In genomic region chr2:64324746-64325410, GRCh38 we compare ENCODE assay signal across 24 cellular contexts.
A peak's percentile ranks its signal among the peaks of the same experiment; 100 is the strongest.
DNase-seq lines count a peak whose midpoint lies in the region; ATAC-seq and TF ChIP-seq lines count a peak whose summit lies in the region.
"Had no signal": no experiment of that assay in that cellular context is flagged by ENCODE, and none has a peak within 500 bp of the region (broad histone marks: within the 10 kb centered on the region; RNA-seq: fewer than 3 reads in every experiment).

No MANE protein-coding gene starts in this region.

- DNase-seq in activated naive CD4-positive, alpha-beta T cell treated with anti-CD3 and anti-CD28 coated beads, Interleukin-2, amount 10 ng/mL, durations not matched to agents 7 days and 5 days = no peak
- no peak for DNase-seq in activated naive CD4-positive, alpha-beta T cell treated with Interleukin-2 at 50 U/mL for 16 hours
- DNase-seq in stimulated activated effector memory CD8-positive, alpha-beta T cell treated with anti-CD3 and anti-CD28 coated beads, Interleukin-12 subunit alpha, Interleukin-12 subunit beta, amount 100 ng/mL, for 72 hours (ENCODE audit: low spot score in 2 of 2) = peak in 1 of 2 donors; percentile 38
- no peak for DNase-seq in NCI-H69 (lab: John Stamatoyannopoulos, UW)
- no peak for DNase-seq in mesenchymal stem cell
- DNase-seq: activated effector memory CD4-positive, alpha-beta T cell treated with anti-CD3 and anti-CD28 coated beads, Interleukin-2, amount 50 U/mL, for 16 hours; aorta; DMS79 treated with DMSO at 0.1 percent for 48 hours; KBM-7; kidney; lower lobe of right lung; NCI-H187; NCI-H2227 treated with DMSO at 0.1 percent for 48 hours; occipital lobe; SJCRH30; stimulated activated naive CD4-positive, alpha-beta T cell treated with Interleukin-2 at 50 U/mL for 16 hours; thyroid gland had no signal

- H3K4me1 Mint-ChIP-seq in activated naive CD4-positive, alpha-beta T cell treated with anti-CD3 and anti-CD28 coated beads, Interleukin-2, amount 10 ng/mL, durations not matched to agents 7 days and 5 days = peaks cover 53% of the 10 kb centered on the region
- peaks cover 19% of the 10 kb centered on the region for H3K4me1 Mint-ChIP-seq in activated T-helper 17 cell treated with anti-CD3 and anti-CD28 coated beads, Interleukin-2, amount 50 U/mL, for 72 hours
- peaks cover 56% of the 10 kb centered on the region for H3K4me1 Mint-ChIP-seq in stimulated activated effector memory CD8-positive, alpha-beta T cell treated with anti-CD3 and anti-CD28 coated beads, Interleukin-12 subunit alpha, Interleukin-12 subunit beta, amount 100 ng/mL, for 72 hours

- H3K9ac ChIP-seq in KMS-11 = no peak overlapping the region
- H3K9ac ChIP-seq in mesenchymal stem cell (ENCODE audit: low read length) = no peak overlapping the region

- H3K14ac ChIP-seq in mesenchymal stem cell (ENCODE audit: low read length in 2 of 2) = no peak overlapping the region

- H2AFZ ChIP-seq in KMS-11 (ENCODE audit: low read depth) (no peak overlapping the region), mesenchymal stem cell (ENCODE audit: low read depth, low read length) (no peak overlapping the region)

- H3K36me3 ChIP-seq in KMS-11 (ENCODE audit: insufficient read depth) = no peaks in the 10 kb centered on the region
- H3K36me3 ChIP-seq in mesenchymal stem cell (ENCODE audit: control insufficient read depth in 1 of 2, insufficient read depth in 2 of 2, low read depth in 1 of 2, low read length in 2 of 2) = no peaks in the 10 kb centered on the region
- H3K36me3 ChIP-seq: lower lobe of right lung, SJCRH30, thyroid gland had no signal

- no peak overlapping the region for H2AK5ac ChIP-seq in mesenchymal stem cell (ENCODE audit: low read length, severe bottlenecking)

- H3K4me3 ChIP-seq in KMS-11 (IDR thresholded peaks at IDR 0.05; ENCODE audit: insufficient read depth, low read depth, low read length) = no peak overlapping the region
- H3K4me3 ChIP-seq in mesenchymal stem cell (ENCODE audit: insufficient read depth in 1 of 2, low read depth in 1 of 2, low read length in 2 of 2) = no peak overlapping the region
- H3K4me3 ChIP-seq: lower lobe of right lung, SJCRH30, skin epidermis, thyroid gland had no signal

- no peak overlapping the region for H2BK12ac ChIP-seq in mesenchymal stem cell (ENCODE audit: low read length in 2 of 2)

- no peak overlapping the region for H2BK15ac ChIP-seq in mesenchymal stem cell (ENCODE audit: low read depth, poor library complexity, severe bottlenecking)

- no peak overlapping the region for H4K91ac ChIP-seq in mesenchymal stem cell (ENCODE audit: low read length)

- WGBS in mesenchymal stem cell = 81% methylated on average over 8 of the region's 10 CpGs

- H3K27me3 ChIP-seq in KMS-11 (ENCODE audit: insufficient read depth, low read depth) (peaks cover 5% of the 10 kb centered on the region; the same call in 1 of the 2 replicates), mesenchymal stem cell (ENCODE audit: control insufficient read depth in 1 of 2, insufficient read depth in 1 of 2, low read length in 2 of 2) (peaks cover 11 to 16% of the 10 kb centered on the region in 2 experiments)
- H3K27me3 ChIP-seq: SJCRH30, thyroid gland had no signal

- no peak for ATAC-seq in activated T-helper 17 cell treated with anti-CD3 and anti-CD28 coated beads, Interleukin-2, amount 50 U/mL, for 72 hours (replicated peaks)
- no peak for ATAC-seq in stimulated activated effector memory CD8-positive, alpha-beta T cell treated with anti-CD3 and anti-CD28 coated beads, Interleukin-12 subunit alpha, Interleukin-12 subunit beta, amount 100 ng/mL, for 72 hours
- ATAC-seq in GM18511 (IDR thresholded peaks at IDR 0.05; ENCODE audit: unreplicated experiment) = no peak
- ATAC-seq: lower lobe of right lung, WTC11 had no signal

- no peaks in the 10 kb centered on the region for H3K36me3 Mint-ChIP-seq in activated naive CD4-positive, alpha-beta T cell treated with anti-CD3 and anti-CD28 coated beads, Interleukin-2, amount 10 ng/mL, durations not matched to agents 7 days and 5 days
- peaks cover 6% of the 10 kb centered on the region for H3K36me3 Mint-ChIP-seq in activated T-helper 17 cell treated with anti-CD3 and anti-CD28 coated beads, Interleukin-2, amount 50 U/mL, for 72 hours (ENCODE audit: low read depth)
- peaks cover 9% of the 10 kb centered on the region for H3K36me3 Mint-ChIP-seq in stimulated activated effector memory CD8-positive, alpha-beta T cell treated with anti-CD3 and anti-CD28 coated beads, Interleukin-12 subunit alpha, Interleukin-12 subunit beta, amount 100 ng/mL, for 72 hours

- H3K4ac ChIP-seq in mesenchymal stem cell (ENCODE audit: low read depth in 1 of 2, low read length in 2 of 2) = no peak overlapping the region

- peaks cover 5% of the 10 kb centered on the region for H3K9me3 ChIP-seq in mesenchymal stem cell (ENCODE audit: control insufficient read depth, low read length)
- H3K9me3 ChIP-seq: lower lobe of right lung, SJCRH30, thyroid gland had no signal

- H3K4me3 Mint-ChIP-seq in activated naive CD4-positive, alpha-beta T cell treated with anti-CD3 and anti-CD28 coated beads, Interleukin-2, amount 10 ng/mL, durations not matched to agents 7 days and 5 days = no peak overlapping the region
- H3K4me3 Mint-ChIP-seq in activated T-helper 17 cell treated with anti-CD3 and anti-CD28 coated beads, Interleukin-2, amount 50 U/mL, for 72 hours = peak overlapping the region; percentile 78
- no peak overlapping the region for H3K4me3 Mint-ChIP-seq in stimulated activated effector memory CD8-positive, alpha-beta T cell treated with anti-CD3 and anti-CD28 coated beads, Interleukin-12 subunit alpha, Interleukin-12 subunit beta, amount 100 ng/mL, for 72 hours
- H3K4me3 Mint-ChIP-seq: dendritic cell treated with granulocyte-macrophage colony-stimulating factor and Interleukin-4, amounts not matched to agents 40 ng/mL and 50 ng/mL, for 4 days; HFFc6; WTC11 had no signal

- no peak overlapping the region for H3K23ac ChIP-seq in mesenchymal stem cell (ENCODE audit: low read length in 2 of 2)

- H3K27me3 Mint-ChIP-seq in activated naive CD4-positive, alpha-beta T cell treated with anti-CD3 and anti-CD28 coated beads, Interleukin-2, amount 10 ng/mL, durations not matched to agents 7 days and 5 days = peaks cover 54% of the 10 kb centered on the region
- no peaks in the 10 kb centered on the region for H3K27me3 Mint-ChIP-seq in activated T-helper 17 cell treated with anti-CD3 and anti-CD28 coated beads, Interleukin-2, amount 50 U/mL, for 72 hours

- CTCF ChIA-PET in activated naive CD4-positive, alpha-beta T cell treated with anti-CD3 and anti-CD28 coated beads, Interleukin-2, amount 10 ng/mL, durations not matched to agents 7 days and 5 days (lab: Charles Lee) = interaction anchor here (1.4 to 7.4 kb wide), 3 partner anchors 102 to 289 kb away, joined by 4 to 180 read pairs (median 5); no protein-coding TSS in a partner anchor

- H3K4me2 ChIP-seq in KMS-11 (peak overlapping the region; percentile 45; the same call in 1 of the 2 replicates), mesenchymal stem cell (ENCODE audit: low read length, poor library complexity, severe bottlenecking) (no peak overlapping the region)

- no peak overlapping the region for H4K8ac ChIP-seq in mesenchymal stem cell (ENCODE audit: low read length)

- H3K79me2 ChIP-seq in KMS-11 (ENCODE audit: insufficient read depth, low read depth) = no peaks in the 10 kb centered on the region

- H3K18ac ChIP-seq in mesenchymal stem cell (ENCODE audit: low read depth in 1 of 2, low read length in 2 of 2) = no peak overlapping the region

- no peak overlapping the region for H2BK120ac ChIP-seq in mesenchymal stem cell (ENCODE audit: low read depth, low read length)

- no peaks in the 10 kb centered on the region for H3K79me1 ChIP-seq in mesenchymal stem cell (replicated peaks; ENCODE audit: low read length, poor library complexity, severe bottlenecking)

- peak overlapping the region; percentile 17 for H3K27ac Mint-ChIP-seq in activated naive CD4-positive, alpha-beta T cell treated with anti-CD3 and anti-CD28 coated beads, Interleukin-2, amount 10 ng/mL, durations not matched to agents 7 days and 5 days
- peak overlapping the region; percentile 99 for H3K27ac Mint-ChIP-seq in activated T-helper 17 cell treated with anti-CD3 and anti-CD28 coated beads, Interleukin-2, amount 50 U/mL, for 72 hours
- peak overlapping the region; percentile 96 for H3K27ac Mint-ChIP-seq in stimulated activated effector memory CD8-positive, alpha-beta T cell treated with anti-CD3 and anti-CD28 coated beads, Interleukin-12 subunit alpha, Interleukin-12 subunit beta, amount 100 ng/mL, for 72 hours
- H3K27ac Mint-ChIP-seq: dendritic cell treated with granulocyte-macrophage colony-stimulating factor and Interleukin-4, amounts not matched to agents 40 ng/mL and 50 ng/mL, for 4 days; HFFc6 had no signal

- H3K27ac ChIP-seq in KMS-11 (no peak overlapping the region), mesenchymal stem cell (ENCODE audit: low read length, poor library complexity, severe bottlenecking) (no peak overlapping the region)
- H3K27ac ChIP-seq: lower lobe of right lung, SJCRH30, thyroid gland had no signal

- H2BK5ac ChIP-seq in mesenchymal stem cell (ENCODE audit: low read depth, low read length, poor library complexity, severe bottlenecking) = no peak overlapping the region

- no peaks in the 10 kb centered on the region for H4K20me1 ChIP-seq in KMS-11 (ENCODE audit: insufficient read depth)

- H3K4me1 ChIP-seq in KMS-11 (ENCODE audit: low read depth, poor library complexity, severe bottlenecking) = peaks cover 40% of the 10 kb centered on the region
- peaks cover 6% of the 10 kb centered on the region for H3K4me1 ChIP-seq in mesenchymal stem cell (ENCODE audit: control insufficient read depth, insufficient read depth, low read depth, low read length)
- H3K4me1 ChIP-seq: thyroid gland had no signal

- TF ChIP-seq CTCF in KMS-11 (conservative IDR thresholded peaks at IDR 0.05; ENCODE audit: low read depth, low read length) = no peak

- H3K9me3 Mint-ChIP-seq in activated naive CD4-positive, alpha-beta T cell treated with anti-CD3 and anti-CD28 coated beads, Interleukin-2, amount 10 ng/mL, durations not matched to agents 7 days and 5 days = no peaks in the 10 kb centered on the region
- no peaks in the 10 kb centered on the region for H3K9me3 Mint-ChIP-seq in activated T-helper 17 cell treated with anti-CD3 and anti-CD28 coated beads, Interleukin-2, amount 50 U/mL, for 72 hours
- no peaks in the 10 kb centered on the region for H3K9me3 Mint-ChIP-seq in stimulated activated effector memory CD8-positive, alpha-beta T cell treated with anti-CD3 and anti-CD28 coated beads, Interleukin-12 subunit alpha, Interleukin-12 subunit beta, amount 100 ng/mL, for 72 hours
- H3K9me3 Mint-ChIP-seq: dendritic cell treated with granulocyte-macrophage colony-stimulating factor and Interleukin-4, amounts not matched to agents 40 ng/mL and 50 ng/mL, for 4 days; HFFc6 had no signal

Comparison
In these comparisons a context has a peak if more than half of its experiments do, and no peak if none do; other contexts are left out.
1. H3K27ac Mint-ChIP-seq: peak in every context shown above with its lines; median percentile 99 in activated T-helper 17 cell treated with anti-CD3 and anti-CD28 coated beads, Interleukin-2, amount 50 U/mL, for 72 hours; 96 in stimulated activated effector memory CD8-positive, alpha-beta T cell treated with anti-CD3 and anti-CD28 coated beads, Interleukin-12 subunit alpha, Interleukin-12 subunit beta, amount 100 ng/mL, for 72 hours; 17 in activated naive CD4-positive, alpha-beta T cell treated with anti-CD3 and anti-CD28 coated beads, Interleukin-2, amount 10 ng/mL, durations not matched to agents 7 days and 5 days.